In genomic region chr22:36151006-36151595, GRCh38 we compare ENCODE assay signal across 12 cellular contexts. TPM values are rescaled to one million over a fixed set of nuclear protein-coding genes. Genes with fewer than 3 reads are reported as not detected.
DNase-seq lines count a peak whose midpoint lies in the region; ATAC-seq and TF ChIP-seq lines count a peak whose summit lies in the region.
"Had no signal": no experiment of that assay in that cellular context is flagged by ENCODE, and none has a peak within 500 bp of the region (broad histone marks: within the 10 kb centered on the region; RNA-seq: fewer than 3 reads in every experiment).

No MANE protein-coding gene starts in this region.

- 0 out of 2 replicates have a peak, but pooled peaks cover 3% of the 10 kb centered on the region for H3F3A ChIP-seq in GM23248 (ENCODE audit: insufficient read depth)

- H3K27me3 ChIP-seq in GM23248 (replicated peaks; ENCODE audit: insufficient read depth): no peaks in the 10 kb centered on the region
- no peaks in the 10 kb centered on the region for H3K27me3 ChIP-seq in adipocyte (replicated peaks; ENCODE audit: control insufficient read depth, insufficient read depth, low read length)
- H3K27me3 ChIP-seq in left ventricle myocardium inferior (ENCODE audit: low read depth): no peaks in the 10 kb centered on the region
- no peaks in the 10 kb centered on the region for H3K27me3 ChIP-seq in skeletal muscle tissue (ENCODE audit: control insufficient read depth in 3 of 3, insufficient read depth in 3 of 3, low read length in 3 of 3)

- H2AFZ ChIP-seq in GM23248: no peak overlapping the region

- no peaks in the 10 kb centered on the region for H4K20me1 ChIP-seq in GM23248 (ENCODE audit: insufficient read depth)

- H3K4me1 ChIP-seq in GM23248 (ENCODE audit: insufficient read depth): peaks cover 12% of the 10 kb centered on the region
- peaks cover 87% of the 10 kb centered on the region for H3K4me1 ChIP-seq in adipocyte (ENCODE audit: control insufficient read depth, insufficient read depth, low read length)
- H3K4me1 ChIP-seq in left ventricle myocardium inferior: peaks cover 98% of the 10 kb centered on the region
- peaks cover 30 to 42% (median 31%) of the 10 kb centered on the region in 3 donors for H3K4me1 ChIP-seq in skeletal muscle tissue (ENCODE audit: control insufficient read depth in 3 of 3, insufficient read depth in 3 of 3, low read length in 3 of 3)

- TF ChIP-seq CTCF in left ventricle myocardium inferior (IDR thresholded peaks at IDR 0.05; ENCODE audit: borderline replicate concordance): no peak

- ATAC-seq in GM19023 (IDR thresholded peaks at IDR 0.05; ENCODE audit: unreplicated experiment) (no peak), left colon (no peak), GM21737 (IDR thresholded peaks at IDR 0.05; ENCODE audit: unreplicated experiment) (no peak)
- ATAC-seq: PC-3 had no signal

- H3K36me3 ChIP-seq in GM23248 (ENCODE audit: low read depth) (no peaks in the 10 kb centered on the region), adipocyte (ENCODE audit: control insufficient read depth, insufficient read depth, low read length, severe bottlenecking) (peaks cover 16% of the 10 kb centered on the region), left ventricle myocardium inferior (peaks cover 22% of the 10 kb centered on the region), skeletal muscle tissue (ENCODE audit: control insufficient read depth in 3 of 3, insufficient read depth in 3 of 3, low read length in 3 of 3) (peaks cover 0 to 13% (median 0%) of the 10 kb centered on the region in 3 donors)

- 40 to 44% methylated on average over 3 of the region's 3 CpGs for WGBS in GM23248 (ENCODE audit: low coverage in 1 of 2, low lambda C conversion rate in 2 of 2, missing lambda C conversion rate in 2 of 2), 2 experiments

- in situ Hi-C loops in GM23248 (cut with MboI): no loop called here

- H3K27ac ChIP-seq in GM23248 (no peak overlapping the region), left ventricle myocardium inferior (replicated peaks) (peak overlapping the region; percentile 96), skeletal muscle tissue (ENCODE audit: low read depth, low read length) (peak overlapping the region; percentile 27)
- H3K27ac ChIP-seq: HL-60 had no signal

- H3K4me3 ChIP-seq in GM23248 (no peak overlapping the region), adipocyte (ENCODE audit: low read length) (peak overlapping the region; percentile 43), left ventricle myocardium inferior (no peak overlapping the region), skeletal muscle tissue (ENCODE audit: low read length in 3 of 3) (no peak overlapping the region)

- intact Hi-C loops in left ventricle myocardium inferior (cut with micrococcal nuclease) (no loop called here), left colon (cut with DNase I, micrococcal nuclease) (no loop called here)

- H3K9ac ChIP-seq in GM23248 (no peak overlapping the region), adipocyte (ENCODE audit: low read length) (peak overlapping the region; percentile 78), skeletal muscle tissue (ENCODE audit: low read depth in 1 of 3, low read length in 3 of 3) (no peak overlapping the region)

- no peak overlapping the region for H3K4me2 ChIP-seq in GM23248 (ENCODE audit: unreplicated experiment)

- H3K9me3 ChIP-seq in GM23248 (ENCODE audit: low read depth): no peaks in the 10 kb centered on the region
- peaks cover 4% of the 10 kb centered on the region for H3K9me3 ChIP-seq in adipocyte (ENCODE audit: control insufficient read depth, low read length)
- H3K9me3 ChIP-seq in left ventricle myocardium inferior (replicated peaks): no peaks in the 10 kb centered on the region
- H3K9me3 ChIP-seq in skeletal muscle tissue (ENCODE audit: control insufficient read depth in 3 of 3, low read length in 3 of 3): no peaks in the 10 kb centered on the region

- DNase-seq in GM23248 (peak; percentile 26), adipocyte (ENCODE audit: low read depth) (peak; percentile 84), left ventricle myocardium inferior (no peak), left colon (no peak), SIG-M5 treated with dmso at 0.1 percent for 504 hours (lab: John Stamatoyannopoulos, UW; ENCODE audit: unreplicated experiment) (no peak)
- DNase-seq: NCI-H345, PC-3 had no signal

- no peaks in the 10 kb centered on the region for H3K79me2 ChIP-seq in GM23248 (ENCODE audit: insufficient read depth)

- H3K9me2 ChIP-seq in GM23248 (ENCODE audit: insufficient read depth): no peaks in the 10 kb centered on the region

RNA-seq across cellular contexts. Expression of gene APOL3, which starts 9.5 kb away (rescaled TPM):
- total RNA-seq in GM23248 (2014; rRNA removed; shearing (Covaris generic)): 5.5 and 6.2 TPM in 2 replicates
- 3.4 and 4.0 TPM in 2 replicates for polyA plus RNA-seq in GM23248 (2016; fragmentation: Nextera tagmentation; extraction: Ambion mirVana)
- total RNA-seq in left ventricle myocardium inferior (21.3 TPM), skeletal muscle tissue (13.6 TPM), left colon (10 to 100 TPM in 1 of 2 donors, 1 to 10 TPM in 1; 8.6 to 10.7 TPM)
- total RNA-seq: PC-3 had no signal

RNA-seq across cellular contexts. Expression of gene APOL4, which starts 50.5 kb away (rescaled TPM):
- total RNA-seq in GM23248 (2014; rRNA removed; shearing (Covaris generic)): not detected in 2 replicates
- 0.06 TPM in 1 of 2 replicates, not detected in the other for polyA plus RNA-seq in GM23248 (2016; fragmentation: Nextera tagmentation; extraction: Ambion mirVana)
- 4.7 TPM for total RNA-seq in left ventricle myocardium inferior
- total RNA-seq in skeletal muscle tissue: 21.4 TPM
- total RNA-seq in left colon: 1 to 10 TPM in 1 of 2 donors, under 1 TPM in 1; 0.95 to 2.4 TPM
- total RNA-seq: epithelial cell of proximal tubule had no signal

Comparison
In these comparisons a context has a peak if more than half of its experiments do, and no peak if none do; other contexts are left out.
1. DNase-seq: peak in GM23248 (single experiment) and adipocyte (single experiment); none in left ventricle myocardium inferior (single experiment), left colon (0 of 2) and SIG-M5 treated with dmso at 0.1 percent for 504 hours (single experiment).